28 cellular contexts compared by ENCODE assay signal in genomic region chr18:59208602-59209001, GRCh38. TPM values are rescaled to one million over a fixed set of nuclear protein-coding genes. Genes with fewer than 3 reads are reported as not detected.
A peak's percentile ranks its signal among the peaks of the same experiment; 100 is the strongest.
DNase-seq lines count a peak whose midpoint lies in the region; ATAC-seq, FAIRE-seq and TF ChIP-seq lines count a peak whose summit lies in the region.
"Had no signal": no experiment of that assay in that cellular context is flagged by ENCODE, and none has a peak within 500 bp of the region (broad histone marks: within the 10 kb centered on the region; RNA-seq: fewer than 3 reads in every experiment).

No MANE protein-coding gene starts in this region.

- H3K14ac ChIP-seq in H1 (ENCODE audit: insufficient read length): no peak overlapping the region

- peak; percentile 43 for DNase-seq in DMS79 treated with DMSO at 0.1 percent for 48 hours (lab: John Stamatoyannopoulos, UW)
- DNase-seq in DMS79 (lab: John Stamatoyannopoulos, UW): no peak
- DNase-seq in RWPE1 (ENCODE audit: low spot score): peak; percentile 24
- DNase-seq in H1 (ENCODE audit: low read depth in 1 of 2, low spot score in 2 of 2): no peak
- DNase-seq in MV-4-11 (lab: John Stamatoyannopoulos, UW): no peak
- no peak for DNase-seq in SW480 (ENCODE audit: low spot score)
- DNase-seq: 8988T; activated CD4-positive, alpha-beta memory T cell treated with anti-CD3 and anti-CD28 coated beads, Interleukin-2, amount 10 ng/mL, durations not matched to agents 7 days and 5 days; activated CD4-positive, CD25-positive, alpha-beta regulatory T cell treated with anti-CD3 and anti-CD28 coated beads, Interleukin-2, amount 50 U/mL, for 72 hours; activated effector memory CD4-positive, alpha-beta T cell treated with Interleukin-2 at 50 U/mL for 16 hours; CD4-positive, alpha-beta memory T cell; DMS153; endodermal cell; GF-D8; natural killer cell; NCI-H1694 treated with DMSO at 0.1 percent for 48 hours; NCI-H2227 treated with DMSO at 0.1 percent for 48 hours; small intestine; stomach; T-helper 2 cell; thyroid gland had no signal

- H3K4me3 ChIP-seq in H1 (ENCODE audit: extremely low read depth in 1 of 4, insufficient read depth in 2 of 4, low read depth in 3 of 4, low read length in 4 of 4): no peak overlapping the region
- H3K4me3 ChIP-seq in parathyroid adenoma (ENCODE audit: low read depth, low read length): peak overlapping the region; percentile 41
- H3K4me3 ChIP-seq: ascending aorta, gastroesophageal sphincter, stomach, thyroid gland had no signal

- CTCF ChIA-PET in RWPE1 (lab: Yijun Ruan, JAX) (no interaction called here), H1 (lab: Charles Lee; ENCODE audit: partially characterized antibody) (no interaction called here)

- no peak overlapping the region for H2BK120ac ChIP-seq in H1 (replicated peaks; ENCODE audit: low read depth, low read length)

- H2AK5ac ChIP-seq in H1 (ENCODE audit: low read depth, low read length): no peak overlapping the region

- no peak overlapping the region for H3K4me2 ChIP-seq in H1 (ENCODE audit: insufficient read depth in 1 of 2, low read depth in 2 of 2, low read length in 2 of 2)
- H3K4me2 ChIP-seq in parathyroid adenoma (ENCODE audit: low read length): peak overlapping the region; percentile 62

- H3K9ac ChIP-seq in H1 (replicated peaks in 1 of 4; ENCODE audit: extremely low read depth in 1 of 4, low read depth in 3 of 4, low read length in 3 of 4): no peak overlapping the region
- H3K9ac ChIP-seq in parathyroid adenoma: no peak overlapping the region

- H2BK15ac ChIP-seq in H1 (ENCODE audit: low read length): 0 out of 2 replicates have a peak overlapping the region, but pooled peaks have one; percentile 3

- TF ChIP-seq CTCF in RWPE1 (conservative IDR thresholded peaks at IDR 0.05; ENCODE audit: low read depth) (no peak), H1 (IDR thresholded peaks at IDR 0.05; ENCODE audit: control extremely low read depth in 1 of 3, insufficient read depth in 1 of 3, low read depth in 1 of 3, low read length in 3 of 3) (no peak), parathyroid adenoma (IDR thresholded peaks at IDR 0.05) (no peak)

- H4K91ac ChIP-seq in H1 (replicated peaks; ENCODE audit: insufficient read length, low read length): no peak overlapping the region

- H3K79me1 ChIP-seq in H1 (ENCODE audit: low read depth, low read length): no peaks in the 10 kb centered on the region

- H4K20me1 ChIP-seq in H1 (replicated peaks in 1 of 2; ENCODE audit: control insufficient read depth in 1 of 2, insufficient read depth in 2 of 2, low read length in 2 of 2): no peaks in the 10 kb centered on the region

- H3K18ac ChIP-seq in H1 (ENCODE audit: extremely low read depth, low read length): no peak overlapping the region

- H3K27ac ChIP-seq in RWPE1 (no peak overlapping the region), H1 (ENCODE audit: low read depth, low read length) (no peak overlapping the region), parathyroid adenoma (peak overlapping the region; percentile 94)
- H3K27ac ChIP-seq: ascending aorta, gastroesophageal sphincter, stomach, thyroid gland had no signal

- H3K23me2 ChIP-seq in H1 (ENCODE audit: low read depth, low read length): no peaks in the 10 kb centered on the region; the same call in 1 of the 2 replicates

- no peak for TF ChIP-seq RAD21 in H1 (IDR thresholded peaks at IDR 0.05 in 1 of 2, conservative IDR thresholded peaks at IDR 0.05 in 1 of 2; ENCODE audit: low read depth in 2 of 2, low read length in 2 of 2)

- 91% methylated on average over 6 of the region's 6 CpGs; no CpG with 5 or more reads in 1 of the 2 experiments for WGBS in H1 (ENCODE audit: extremely low coverage in 1 of 2, insufficient coverage in 1 of 2, insufficient read length in 1 of 2, insufficient replicate concordance in 2 of 2, low coverage in 1 of 2, low lambda C conversion rate in 2 of 2, missing lambda C conversion rate in 1 of 2), 2 experiments

- no peak for TF ChIP-seq POLR2A in H1 (IDR thresholded peaks at IDR 0.05; ENCODE audit: control extremely low read depth in 1 of 2, low read depth in 2 of 2, low read length in 2 of 2)

- peak; percentile 39 for FAIRE-seq in H1 (lab: Jason Lieb, UNC)
- FAIRE-seq: islet of Langerhans, small intestine had no signal

- H3K36me3 ChIP-seq in H1 (ENCODE audit: control insufficient read depth in 2 of 4, insufficient read depth in 4 of 4, low read length in 3 of 4): no peaks in the 10 kb centered on the region
- no peaks in the 10 kb centered on the region for H3K36me3 ChIP-seq in parathyroid adenoma (ENCODE audit: control insufficient read depth, insufficient read depth, low read length)
- H3K36me3 ChIP-seq: ascending aorta, gastroesophageal sphincter, stomach, thyroid gland had no signal

- TF ChIP-seq EP300 in H1 (IDR thresholded peaks at IDR 0.05; ENCODE audit: borderline replicate concordance in 1 of 2, low read depth in 2 of 2, low read length in 2 of 2): no peak

- no peak overlapping the region for H3K4ac ChIP-seq in H1 (replicated peaks; ENCODE audit: insufficient read length, low read depth, low read length)

- H2BK20ac ChIP-seq in H1 (ENCODE audit: low read length): peak overlapping the region; percentile 11; the same call in 1 of the 2 replicates

- H3K56ac ChIP-seq in H1 (replicated peaks; ENCODE audit: insufficient read length, low read depth, low read length): no peak overlapping the region

- H3K79me2 ChIP-seq in H1 (ENCODE audit: control insufficient read depth in 1 of 2, insufficient read depth in 2 of 2, low read length in 2 of 2) (no peaks in the 10 kb centered on the region), parathyroid adenoma (no peaks in the 10 kb centered on the region)

- POLR2A ChIA-PET in RWPE1 (lab: Yijun Ruan, JAX; ENCODE audit: low non-redundant PET) (no interaction called here), H1 (lab: Charles Lee; ENCODE audit: partially characterized antibody) (interaction anchor here (1.1 kb wide), 1 partner anchor 454 kb away, joined by 3 read pairs; no protein-coding TSS in a partner anchor)

- H4K8ac ChIP-seq in H1 (ENCODE audit: extremely low read depth, insufficient read depth, low read length): no peak overlapping the region

- no peak overlapping the region for H2BK5ac ChIP-seq in H1 (ENCODE audit: low read depth, low read length)

- H3K27me3 ChIP-seq in H1 (replicated peaks in 1 of 4; ENCODE audit: control insufficient read depth in 3 of 4, extremely low read depth in 1 of 4, insufficient read depth in 3 of 4, low read length in 3 of 4) (no peaks in the 10 kb centered on the region), parathyroid adenoma (ENCODE audit: control insufficient read depth, insufficient read depth, low read length) (no peaks in the 10 kb centered on the region)
- H3K27me3 ChIP-seq: ascending aorta, thyroid gland had no signal

- H2BK12ac ChIP-seq in H1 (ENCODE audit: low read depth, low read length): no peak overlapping the region

- no peak overlapping the region for H3K23ac ChIP-seq in H1 (ENCODE audit: insufficient read length)

- no peak for ATAC-seq in GM19324 (IDR thresholded peaks at IDR 0.05; ENCODE audit: low FRiP score, unreplicated experiment)
- ATAC-seq: gastroesophageal sphincter, natural killer cell had no signal

- H2AFZ ChIP-seq in H1 (ENCODE audit: low read length) (no peak overlapping the region), parathyroid adenoma (peak overlapping the region; percentile 65)

- no peak overlapping the region for H4K5ac ChIP-seq in H1 (ENCODE audit: insufficient read length, low read depth, low read length)

- H3K4me1 ChIP-seq in H1 (replicated peaks in 1 of 4; ENCODE audit: control insufficient read depth in 3 of 4, insufficient read depth in 4 of 4, low read length in 3 of 4) (no peaks in the 10 kb centered on the region), parathyroid adenoma (peaks cover 16% of the 10 kb centered on the region)
- H3K4me1 ChIP-seq: ascending aorta, gastroesophageal sphincter, stomach, thyroid gland had no signal

- H3K9me3 ChIP-seq in H1 (ENCODE audit: insufficient read depth in 2 of 2, low read depth in 1 of 2, low read length in 1 of 2): no peaks in the 10 kb centered on the region
- H3K9me3 ChIP-seq in parathyroid adenoma (ENCODE audit: control insufficient read depth, low read length): no peaks in the 10 kb centered on the region
- H3K9me3 ChIP-seq: ascending aorta, gastroesophageal sphincter, stomach, thyroid gland had no signal

TF ChIP-seq in H1, 55 proteins besides CTCF, POLR2A, EP300 and RAD21:
- TF ChIP-seq CHD2 (IDR thresholded peaks at IDR 0.05; ENCODE audit: low read length) (no peak), BACH1 (IDR thresholded peaks at IDR 0.05; ENCODE audit: low read length) (no peak), MAFK (IDR thresholded peaks at IDR 0.05; ENCODE audit: low read depth, low read length) (no peak), KDM4A (IDR thresholded peaks at IDR 0.05; ENCODE audit: low read depth, low read length, severe bottlenecking) (no peak), EGR1 (IDR thresholded peaks at IDR 0.05; ENCODE audit: borderline replicate concordance, low read depth, low read length) (no peak), CEBPB (IDR thresholded peaks at IDR 0.05; ENCODE audit: low read depth, low read length) (no peak), E2F6 (IDR thresholded peaks at IDR 0.05) (no peak), TEAD4 (IDR thresholded peaks at IDR 0.05; ENCODE audit: low read depth, low read length) (no peak), POLR2AphosphoS5 (IDR thresholded peaks at IDR 0.05; ENCODE audit: low read depth, low read length) (no peak), ZNF274 (IDR thresholded peaks at IDR 0.05; ENCODE audit: borderline replicate concordance, extremely low read depth, low read length) (no peak)

RNA-seq across cellular contexts. Expression of gene GRP, which starts 11.4 kb away (rescaled TPM):
- total RNA-seq in H1 (2021; fragmentation: NEBNext Ultra II Directional; extraction: Animal tissue kit (Norgen Biotek cat#: 25700)): not detected in 2 replicates
- not detected in 2 replicates for polyA plus RNA-seq in H1 (2011; rRNA removed)
- polyA plus RNA-seq in H1 (2011; cell fraction: cytosol; rRNA removed): not detected
- 0.14 TPM for polyA plus RNA-seq in H1 (2011; cell fraction: nucleus; rRNA removed)
- polyA plus RNA-seq in H1 (2012, experiment 1 of 2): not detected in 4 replicates
- not detected for polyA plus RNA-seq in H1 (2012, experiment 2 of 2)
- not detected for polyA plus RNA-seq in H1 (2013, experiment 1 of 2)
- polyA plus RNA-seq in H1 (2013, experiment 2 of 2): not detected
- polyA minus RNA-seq in H1 (2011; rRNA and poly(A)+ RNA removed): not detected in 2 replicates
- not detected for polyA minus RNA-seq in H1 (2011; cell fraction: cytosol; rRNA and poly(A)+ RNA removed)
- not detected for polyA minus RNA-seq in H1 (2011; cell fraction: nucleus; rRNA and poly(A)+ RNA removed)
- total RNA-seq: activated CD4-positive, alpha-beta memory T cell treated with anti-CD3 and anti-CD28 coated beads, Interleukin-2, amount 10 ng/mL, durations not matched to agents 7 days and 5 days; ascending aorta; CD4-positive, alpha-beta memory T cell; liver; natural killer cell; omental fat pad had no signal
- polyA plus RNA-seq: CD4-positive, alpha-beta memory T cell; liver had no signal

Comparison
In these comparisons a context has a peak if more than half of its experiments do, and no peak if none do; other contexts are left out.
1. DNase-seq: peak in DMS79 treated with DMSO at 0.1 percent for 48 hours (single experiment) and RWPE1 (single experiment); none in DMS79 (single experiment), H1 (0 of 2), MV-4-11 (single experiment) and SW480 (single experiment).